ENCODE assay signal across 27 cellular contexts in the genomic region with DNA sequence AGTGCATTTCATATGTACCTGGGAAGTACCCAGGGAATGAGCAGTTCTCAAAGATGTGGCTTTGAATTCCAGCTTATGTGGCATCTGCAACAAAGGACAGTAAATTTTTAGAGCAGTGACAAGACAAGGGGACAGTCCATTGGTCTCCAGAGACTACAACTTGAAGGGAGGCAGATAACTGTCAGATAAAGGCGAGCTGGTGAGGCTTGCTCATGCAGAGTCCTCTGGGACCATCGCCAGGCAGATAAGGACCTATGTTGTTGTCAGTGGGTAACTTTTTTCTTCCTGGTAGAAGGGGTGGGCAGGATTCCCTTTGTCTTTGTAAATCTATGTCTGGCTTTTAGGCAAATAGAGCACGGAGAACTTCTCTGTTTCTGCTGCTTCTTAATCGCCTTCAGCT.
"Had no signal": no experiment of that assay in that cellular context is flagged by ENCODE, and none has a peak within 500 bp of the region (broad histone marks: within the 10 kb centered on the region; RNA-seq: fewer than 3 reads in every experiment).

No MANE protein-coding gene starts in this region.

- H3K4me2 ChIP-seq: hepatocyte had no signal

- DNase-seq: activated CD4-positive, alpha-beta memory T cell treated with anti-CD3 and anti-CD28 coated beads, Interleukin-2, amount 10 ng/mL, durations not matched to agents 7 days and 5 days; activated CD4-positive, alpha-beta T cell treated with anti-CD3 and anti-CD28 coated beads for 1 hour; activated CD4-positive, alpha-beta T cell treated with anti-CD3 and anti-CD28 coated beads, Interleukin-2, amount 10 ng/mL, durations not matched to agents 7 days and 5 days; activated CD8-positive, alpha-beta memory T cell treated with anti-CD3 and anti-CD28 coated beads, Interleukin-2, amount 50 U/mL, for 48 hours; activated gamma-delta T cell treated with Interleukin-2 at 50 U/mL for 16 hours; activated naive CD4-positive, alpha-beta T cell treated with anti-CD3 and anti-CD28 coated beads, Interleukin-2, amount 50 U/mL, for 16 hours; activated T-cell treated with anti-CD3 and anti-CD28 coated beads, Interleukin-2, amount 50 U/mL, for 24 hours; amygdala; caudate nucleus; cortex of kidney; effector memory CD8-positive, alpha-beta T cell; left colon; midbrain; naive thymus-derived CD4-positive, alpha-beta T cell; nucleus accumbens; pancreas; psoas muscle; sigmoid colon; small intestine; stimulated activated CD4-positive, alpha-beta T cell treated with anti-CD3 and anti-CD28 coated beads, Interleukin-4, amount 100 ng/mL, for 24 hours had no signal

- H3K27ac ChIP-seq: gastroesophageal sphincter, hepatocyte, pancreas, psoas muscle, sigmoid colon, vagina had no signal

- H3K79me2 ChIP-seq: hepatocyte had no signal

- H3K4me3 ChIP-seq: gastroesophageal sphincter, hepatocyte, pancreas, psoas muscle, sigmoid colon, vagina had no signal

- H3K4me1 ChIP-seq: gastroesophageal sphincter, pancreas, psoas muscle, sigmoid colon, vagina had no signal

- FAIRE-seq: endothelial cell of umbilical vein, keratinocyte, pancreas, small intestine had no signal

- ATAC-seq: activated T-helper 17 cell treated with anti-CD3 and anti-CD28 coated beads, Interleukin-2, amount 50 U/mL, for 72 hours; effector memory CD8-positive, alpha-beta T cell; gastroesophageal sphincter; left colon; naive thymus-derived CD4-positive, alpha-beta T cell; pancreas; psoas muscle; stimulated activated effector memory CD8-positive, alpha-beta T cell treated with anti-CD3 and anti-CD28 coated beads, Interleukin-12 subunit alpha, Interleukin-12 subunit beta, amount 100 ng/mL, for 72 hours had no signal

- H3K27me3 ChIP-seq: gastroesophageal sphincter, hepatocyte, sigmoid colon, vagina had no signal

- H3K9me3 ChIP-seq: gastroesophageal sphincter, pancreas, psoas muscle, sigmoid colon, vagina had no signal

- H3K36me3 ChIP-seq: gastroesophageal sphincter, pancreas, sigmoid colon, vagina had no signal

- H2AFZ ChIP-seq: hepatocyte had no signal
